ENCODE assay signal across 8 cellular contexts in the genomic region with DNA sequence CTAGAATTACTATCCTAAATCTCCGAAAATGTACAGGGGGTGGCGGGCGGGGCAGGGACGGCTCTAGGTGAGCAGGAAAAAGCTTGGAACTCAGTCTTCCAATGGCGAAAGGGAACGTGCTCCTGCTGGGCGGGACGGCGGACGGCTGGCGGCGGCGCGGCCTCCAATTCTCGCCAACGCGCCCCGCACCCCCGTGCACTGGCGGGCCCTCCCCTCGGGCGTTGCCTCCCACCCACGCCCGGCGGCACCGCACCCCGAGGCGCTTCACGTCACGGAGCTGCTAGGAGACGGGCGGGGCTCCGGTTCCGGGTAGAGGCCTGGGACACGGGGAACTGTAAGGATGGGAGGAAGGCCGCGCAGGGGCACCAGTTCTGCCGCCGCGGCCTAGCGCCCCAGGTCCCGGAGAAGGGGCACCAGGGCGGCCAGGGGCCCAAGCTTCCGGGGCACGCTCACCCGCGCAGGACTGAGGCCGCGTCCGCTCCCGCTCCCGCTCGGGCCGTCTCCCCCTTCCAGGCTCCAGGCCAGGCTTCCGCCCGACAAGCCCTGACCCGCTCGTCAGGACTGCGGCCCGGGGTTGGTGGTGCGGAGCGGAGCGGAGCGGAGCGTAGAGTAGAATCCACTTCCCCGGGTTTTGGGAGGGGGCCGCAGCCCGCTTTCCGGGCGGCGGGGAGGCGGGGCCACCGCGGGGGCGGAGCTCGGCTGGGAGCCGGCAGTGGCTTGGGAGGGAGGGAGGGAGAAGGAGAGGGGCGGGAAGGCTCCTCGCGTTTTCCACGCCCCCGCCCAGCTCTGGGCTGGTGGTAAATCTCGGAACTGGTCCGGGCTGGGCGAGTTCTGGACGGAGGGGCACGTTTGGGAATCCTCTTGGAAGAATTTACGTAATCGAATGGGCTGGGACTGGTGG. TPM values are rescaled to one million over a fixed set of nuclear protein-coding genes. Genes with fewer than 3 reads are reported as not detected.
DNase-seq lines count a peak whose midpoint lies in the region; ATAC-seq and TF ChIP-seq lines count a peak whose summit lies in the region.

DDX59 (minus strand) TSS at position 594 of the 901 bp plus-strand sequence. CDS start 3,167 bp downstream, outside the sequence.

- H3K4me1 Mint-ChIP-seq in chondrocyte (ENCODE audit: low read depth) = peaks cover 52% of the 10 kb centered on the region

- no peaks in the 10 kb centered on the region for H3K27me3 Mint-ChIP-seq in chondrocyte (ENCODE audit: low read depth)

- no peaks in the 10 kb centered on the region for H3K36me3 Mint-ChIP-seq in chondrocyte (ENCODE audit: low read depth)

- peak; percentile 86 for TF ChIP-seq POLR2A in GM19193 (IDR thresholded peaks at IDR 0.05; ENCODE audit: extremely low read depth, insufficient read depth, insufficient read length)

- H3K4me3 Mint-ChIP-seq in chondrocyte (ENCODE audit: unreplicated experiment) = peak within 1 kb of the TSS; percentile 97

- peak; percentile 86 to 87 for DNase-seq in AML-193 (lab: John Stamatoyannopoulos, UW)
- DNase-seq in NCI-H510A treated with DMSO at 0.1 percent for 48 hours (lab: John Stamatoyannopoulos, UW) = peak; percentile 90
- DNase-seq in activated CD4-positive, alpha-beta T cell treated with anti-CD3 and anti-CD28 coated beads for 24 hours (ENCODE audit: low read depth in 2 of 2) = peak; percentile 86 to 89
- DNase-seq in chondrocyte (ENCODE audit: low spot score) = peak; percentile 99
- peak; percentile 91 for DNase-seq in kidney glomerular epithelial cell (lab: John Stamatoyannopoulos, UW)
- peak; percentile 67 to 87 for DNase-seq in stimulated activated CD4-positive, alpha-beta T cell treated with anti-CD3 and anti-CD28 coated beads, Interleukin-1b, Interleukin-23, amount 100 ng/mL, for 1 hour (ENCODE audit: low read depth in 2 of 2)

- H3K9me3 Mint-ChIP-seq in chondrocyte (ENCODE audit: low read depth) = no peaks in the 10 kb centered on the region

- H3K27ac Mint-ChIP-seq in chondrocyte (ENCODE audit: unreplicated experiment) = peak within 1 kb of the TSS; percentile 100

- peak; percentile 92 for ATAC-seq in HG03439 (IDR thresholded peaks at IDR 0.05; ENCODE audit: unreplicated experiment)

- peak; percentile 24 for TF ChIP-seq CTCF in chondrocyte (IDR thresholded peaks at IDR 0.05)

RNA-seq across cellular contexts. Expression of gene DDX59, which starts in this region (rescaled TPM):
- total RNA-seq in chondrocyte = 13.3 to 15.9 TPM (median 13.7 TPM) in 3 replicates

Comparison
In these comparisons a context has a peak if more than half of its experiments do, and no peak if none do; other contexts are left out.
1. Peak in every context shown above with its lines: DNase-seq and ATAC-seq.